ENCODE assay signal across 2 cellular contexts in the genomic region with DNA sequence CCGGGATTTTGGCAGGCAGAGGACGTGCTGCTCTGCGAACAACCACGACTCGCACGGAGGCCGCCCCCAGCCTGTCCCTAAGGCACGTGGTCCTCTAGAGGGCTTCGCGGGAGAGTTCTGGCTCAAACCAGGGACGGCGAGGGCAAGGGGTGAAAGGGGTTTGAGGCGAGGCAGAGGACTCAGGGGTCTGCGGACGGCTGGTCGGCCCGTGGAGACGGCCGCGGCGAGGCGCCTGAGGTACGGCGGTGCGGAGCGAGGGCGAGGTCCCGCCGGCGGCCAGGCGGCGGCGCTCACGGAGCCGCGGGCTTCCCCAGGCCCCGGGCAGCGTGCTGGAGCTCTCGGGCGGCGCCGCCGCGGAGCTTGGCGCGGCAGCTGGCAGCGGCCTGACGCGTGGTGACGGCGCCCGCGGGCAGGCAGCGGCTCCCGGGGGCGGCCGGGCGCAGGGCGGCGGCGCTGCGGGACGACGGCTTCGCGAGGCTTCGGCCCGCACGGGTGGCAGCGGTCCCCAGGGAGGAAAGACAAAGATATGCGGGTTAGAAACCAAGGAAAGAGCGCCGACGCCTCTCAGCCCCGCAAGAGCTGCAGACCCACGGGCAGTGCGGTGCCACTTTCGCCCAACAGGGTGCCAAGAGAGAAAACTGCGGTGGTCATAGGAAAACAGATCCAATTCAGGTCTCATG.
TF ChIP-seq lines count a peak whose summit lies in the region.

No MANE protein-coding gene starts in this region.

TF ChIP-seq in A549, 52 proteins besides CTCF, POLR2A, EP300 and RAD21 (continued from another document):
- TF ChIP-seq, protein P1, sequence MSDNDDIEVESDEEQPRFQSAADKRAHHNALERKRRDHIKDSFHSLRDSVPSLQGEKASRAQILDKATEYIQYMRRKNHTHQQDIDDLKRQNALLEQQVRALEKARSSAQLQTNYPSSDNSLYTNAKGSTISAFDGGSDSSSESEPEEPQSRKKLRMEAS (IDR thresholded peaks at IDR 0.05): peak; percentile 68
- peak; percentile 63; the same call in 1 of the 2 replicates for TF ChIP-seq MYC (IDR thresholded peaks at IDR 0.05; ENCODE audit: borderline replicate concordance, low read length)
- no peak for TF ChIP-seq FOSB (CRISPR knock-in tag; IDR thresholded peaks at IDR 0.05)
- no peak for TF ChIP-seq JUNB (IDR thresholded peaks at IDR 0.05)
- no peak for TF ChIP-seq ZFP36 (IDR thresholded peaks at IDR 0.05; ENCODE audit: borderline replicate concordance, partially characterized antibody)
- TF ChIP-seq JUN (IDR thresholded peaks at IDR 0.05): peak in 1 of 2 experiments; percentile 27; a peak in 1 of 5 replicates
- TF ChIP-seq HOXB5 (CRISPR knock-in tag; IDR thresholded peaks at IDR 0.05): 0 out of 2 replicates have a peak, but pooled peaks have one; percentile 35
- peak; percentile 80 for TF ChIP-seq SMC3 (IDR thresholded peaks at IDR 0.05)
- no peak for TF ChIP-seq NFE2L2 (conservative IDR thresholded peaks at IDR 0.05; ENCODE audit: low read length)
- TF ChIP-seq, protein P2, sequence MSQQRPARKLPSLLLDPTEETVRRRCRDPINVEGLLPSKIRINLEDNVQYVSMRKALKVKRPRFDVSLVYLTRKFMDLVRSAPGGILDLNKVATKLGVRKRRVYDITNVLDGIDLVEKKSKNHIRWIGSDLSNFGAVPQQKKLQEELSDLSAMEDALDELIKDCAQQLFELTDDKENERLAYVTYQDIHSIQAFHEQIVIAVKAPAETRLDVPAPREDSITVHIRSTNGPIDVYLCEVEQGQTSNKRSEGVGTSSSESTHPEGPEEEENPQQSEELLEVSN (IDR thresholded peaks at IDR 0.05; ENCODE audit: borderline replicate concordance, low read depth): peak; percentile 35; the same call in 1 of the 2 replicates

TF ChIP-seq in H1, 55 proteins besides CTCF, POLR2A, EP300 and RAD21 (continued from another document):
- 0 out of 2 replicates have a peak, but pooled peaks have one; percentile 31 for TF ChIP-seq EGR1 (IDR thresholded peaks at IDR 0.05; ENCODE audit: borderline replicate concordance, low read depth, low read length)
- no peak for TF ChIP-seq BRCA1 (IDR thresholded peaks at IDR 0.05; ENCODE audit: low read depth, low read length)
- no peak for TF ChIP-seq NRF1 (IDR thresholded peaks at IDR 0.05; ENCODE audit: low read depth, low read length)
- TF ChIP-seq GTF2F1 (IDR thresholded peaks at IDR 0.05; ENCODE audit: borderline replicate concordance, low read depth, low read length): no peak
- TF ChIP-seq CEBPB (IDR thresholded peaks at IDR 0.05; ENCODE audit: low read depth, low read length): no peak
- no peak for TF ChIP-seq JUND (IDR thresholded peaks at IDR 0.05; ENCODE audit: low read length)
- TF ChIP-seq, protein P2 (IDR thresholded peaks at IDR 0.05): peak; percentile 97
- no peak for TF ChIP-seq RNF2 (IDR thresholded peaks at IDR 0.05; ENCODE audit: borderline replicate concordance, low read depth, low read length, missing control alignments, poor library complexity, severe bottlenecking)
- peak; percentile 47; the same call in 1 of the 2 replicates for TF ChIP-seq SUZ12 (IDR thresholded peaks at IDR 0.05; ENCODE audit: low read length)
- no peak for TF ChIP-seq ASH2L (IDR thresholded peaks at IDR 0.05; ENCODE audit: low read length)
- TF ChIP-seq, protein P1 (IDR thresholded peaks at IDR 0.05): peak; percentile 97
- peak; percentile 60; the same call in 1 of the 2 replicates for TF ChIP-seq RBBP5 (IDR thresholded peaks at IDR 0.05; ENCODE audit: borderline replicate concordance, low read depth, low read length)
- no peak for TF ChIP-seq RXRA (IDR thresholded peaks at IDR 0.05; ENCODE audit: insufficient read depth, low read depth, low read length)
- no peak for TF ChIP-seq SP4 (IDR thresholded peaks at IDR 0.05; ENCODE audit: low read length)
- TF ChIP-seq KDM4A (IDR thresholded peaks at IDR 0.05; ENCODE audit: low read depth, low read length, severe bottlenecking): peak; percentile 45
